In the genomic region with DNA sequence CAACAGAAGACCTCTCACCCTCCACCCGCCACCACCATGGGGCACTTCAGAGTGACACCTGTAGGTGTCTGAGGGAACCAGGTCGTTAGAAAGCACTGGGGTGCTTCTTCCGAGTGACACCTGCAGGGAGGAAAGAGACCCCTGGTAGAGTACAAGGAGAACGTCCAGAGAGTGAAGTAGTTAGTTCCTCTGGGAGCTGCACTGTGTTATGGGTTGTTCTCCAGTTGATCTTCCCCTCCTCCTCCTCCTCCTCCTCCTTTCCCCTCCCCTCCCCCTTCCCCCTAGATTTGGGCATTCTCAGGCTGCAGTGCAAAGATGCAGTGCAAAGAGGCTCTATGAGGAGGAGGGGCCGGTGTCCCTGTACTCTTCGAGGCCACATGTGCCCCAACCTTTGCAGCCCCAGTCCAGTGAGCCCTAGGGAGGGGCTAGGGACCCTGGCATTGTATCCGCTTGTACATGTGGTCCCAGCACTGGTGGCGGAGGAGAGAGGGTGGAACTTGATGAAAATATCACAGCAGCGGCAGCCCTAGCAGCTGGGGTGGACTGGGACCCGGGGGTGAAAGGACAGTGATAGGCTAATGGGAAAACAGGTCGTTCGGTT, we compare ENCODE assay signal across 8 cellular contexts. TPM values are rescaled to one million over a fixed set of nuclear protein-coding genes. Genes with fewer than 3 reads are reported as not detected.
A peak's percentile ranks its signal among the peaks of the same experiment; 100 is the strongest.
DNase-seq lines count a peak whose midpoint lies in the region; ATAC-seq and TF ChIP-seq lines count a peak whose summit lies in the region.

No MANE protein-coding gene starts in this region.

- ATAC-seq in SK-N-SH treated with all-trans-retinoic acid at 6 μM for 48 hours, result no peak
- ATAC-seq in HG03342 (IDR thresholded peaks at IDR 0.05; ENCODE audit: unreplicated experiment), result no peak

- H3K27me3 Mint-ChIP-seq in activated naive CD8-positive, alpha-beta T cell treated with anti-CD3 and anti-CD28 coated beads for 36 hours, result no peaks in the 10 kb centered on the region

- peak overlapping the region; percentile 91 for H3K4me3 Mint-ChIP-seq in activated naive CD8-positive, alpha-beta T cell treated with anti-CD3 and anti-CD28 coated beads for 36 hours

- peaks cover 13% of the 10 kb centered on the region for H3F3A ChIP-seq in SK-N-SH (replicated peaks; ENCODE audit: insufficient read depth)

- peaks cover 43% of the 10 kb centered on the region for H3K4me1 Mint-ChIP-seq in activated naive CD8-positive, alpha-beta T cell treated with anti-CD3 and anti-CD28 coated beads for 36 hours

- H3K9ac ChIP-seq in SK-N-SH, result peak overlapping the region; percentile 87

- H3K27ac ChIP-seq in SK-N-SH (ENCODE audit: low read depth in 2 of 2, low read length in 1 of 2), result peak overlapping the region; percentile 78 to 88; a peak in 3 of 4 replicates

- POLR2A ChIA-PET in SK-N-SH (lab: Yijun Ruan, JAX), result interaction anchor here (1.6 to 1.7 kb wide), 2 partner anchors 15 to 61 kb away, joined by 6 read pairs; a partner anchor contains a TSS

- no peaks in the 10 kb centered on the region for H3K9me3 Mint-ChIP-seq in activated naive CD8-positive, alpha-beta T cell treated with anti-CD3 and anti-CD28 coated beads for 36 hours

- DNase-seq in SK-N-SH, result no peak
- no peak for DNase-seq in activated naive CD8-positive, alpha-beta T cell treated with anti-CD3 and anti-CD28 coated beads for 36 hours
- DNase-seq in kidney epithelial cell (ENCODE audit: low read depth), result no peak
- peak; percentile 66 for DNase-seq in superior temporal gyrus (ENCODE audit: extremely low spot score)
- DNase-seq in HuH-7.5 (ENCODE audit: low spot score), result no peak
- no peak for DNase-seq in DMS53 (lab: John Stamatoyannopoulos, UW)

- H4K20me1 ChIP-seq in SK-N-SH (ENCODE audit: insufficient read depth), result no peaks in the 10 kb centered on the region

- H3K9me3 ChIP-seq in SK-N-SH, result no peaks in the 10 kb centered on the region

- H3K4me1 ChIP-seq in SK-N-SH (ENCODE audit: control insufficient read depth in 1 of 2, insufficient read depth in 2 of 2, low read depth in 1 of 2, low read length in 1 of 2), result peaks cover 17 to 24% of the 10 kb centered on the region in 2 experiments

- H3K27me3 ChIP-seq in SK-N-SH (ENCODE audit: insufficient read depth) (no peaks in the 10 kb centered on the region), kidney epithelial cell (ENCODE audit: control insufficient read depth, insufficient read depth, low read length) (no peaks in the 10 kb centered on the region)

- no peak for TF ChIP-seq RAD21 in SK-N-SH (IDR thresholded peaks at IDR 0.05; ENCODE audit: low read length)

- 58% methylated on average over 12 of the region's 12 CpGs for WGBS in SK-N-SH (ENCODE audit: low lambda C conversion rate)

- no peak for TF ChIP-seq EP300 in SK-N-SH (IDR thresholded peaks at IDR 0.05; ENCODE audit: borderline replicate concordance in 1 of 2, low read depth in 1 of 2, low read length in 1 of 2)

- H3K36me3 ChIP-seq in SK-N-SH (replicated peaks in 1 of 2; ENCODE audit: control insufficient read depth in 1 of 2, insufficient read depth in 2 of 2, low read length in 1 of 2), result peaks cover 14 to 35% of the 10 kb centered on the region in 2 experiments
- no peaks in the 10 kb centered on the region for H3K36me3 ChIP-seq in kidney epithelial cell (ENCODE audit: control insufficient read depth, insufficient read depth, low read length)

- H3K4me3 ChIP-seq in SK-N-SH (ENCODE audit: low read depth in 2 of 2, low read length in 1 of 2) (peak overlapping the region; percentile 69 to 82), kidney epithelial cell (ENCODE audit: low read depth, low read length) (peak overlapping the region; percentile 63)

- H3K27ac Mint-ChIP-seq in activated naive CD8-positive, alpha-beta T cell treated with anti-CD3 and anti-CD28 coated beads for 36 hours, result peak overlapping the region; percentile 97

- CTCF ChIA-PET in SK-N-SH (lab: Yijun Ruan, JAX), result interaction anchor here (1.0 to 15.4 kb wide), 9 partner anchors 12 to 250 kb away, joined by 3 to 312 read pairs (median 4); no protein-coding TSS in a partner anchor

- peaks cover 9% of the 10 kb centered on the region; the same call in 1 of the 2 replicates for H3K79me2 ChIP-seq in SK-N-SH (ENCODE audit: insufficient read depth)

- TF ChIP-seq CTCF in SK-N-SH (IDR thresholded peaks at IDR 0.05) (no peak), kidney epithelial cell (IDR thresholded peaks at IDR 0.05; ENCODE audit: insufficient read depth, low read length, poor library complexity, severe bottlenecking) (no peak)

- no peaks in the 10 kb centered on the region for H3K9me2 ChIP-seq in SK-N-SH

- peak overlapping the region; percentile 95 for H3K4me2 ChIP-seq in SK-N-SH

- peaks cover 16% of the 10 kb centered on the region for H3K36me3 Mint-ChIP-seq in activated naive CD8-positive, alpha-beta T cell treated with anti-CD3 and anti-CD28 coated beads for 36 hours

- peak overlapping the region; percentile 38 for H2AFZ ChIP-seq in SK-N-SH (ENCODE audit: low read depth)

TF ChIP-seq in SK-N-SH, 30 proteins besides CTCF, POLR2A, EP300 and RAD21:
- TF ChIP-seq GABPA (IDR thresholded peaks at IDR 0.05; ENCODE audit: low read depth), result no peak
- TF ChIP-seq FOXM1 (IDR thresholded peaks at IDR 0.05; ENCODE audit: low read depth), result no peak
- TF ChIP-seq, protein P1, sequence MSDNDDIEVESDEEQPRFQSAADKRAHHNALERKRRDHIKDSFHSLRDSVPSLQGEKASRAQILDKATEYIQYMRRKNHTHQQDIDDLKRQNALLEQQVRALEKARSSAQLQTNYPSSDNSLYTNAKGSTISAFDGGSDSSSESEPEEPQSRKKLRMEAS (IDR thresholded peaks at IDR 0.05; ENCODE audit: low read depth), result no peak
- TF ChIP-seq, protein P2, sequence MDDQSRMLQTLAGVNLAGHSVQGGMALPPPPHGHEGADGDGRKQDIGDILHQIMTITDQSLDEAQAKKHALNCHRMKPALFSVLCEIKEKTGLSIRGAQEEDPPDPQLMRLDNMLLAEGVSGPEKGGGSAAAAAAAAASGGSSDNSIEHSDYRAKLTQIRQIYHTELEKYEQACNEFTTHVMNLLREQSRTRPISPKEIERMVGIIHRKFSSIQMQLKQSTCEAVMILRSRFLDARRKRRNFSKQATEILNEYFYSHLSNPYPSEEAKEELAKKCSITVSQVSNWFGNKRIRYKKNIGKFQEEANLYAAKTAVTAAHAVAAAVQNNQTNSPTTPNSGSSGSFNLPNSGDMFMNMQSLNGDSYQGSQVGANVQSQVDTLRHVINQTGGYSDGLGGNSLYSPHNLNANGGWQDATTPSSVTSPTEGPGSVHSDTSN (IDR thresholded peaks at IDR 0.05), result no peak
- TF ChIP-seq NRF1 (IDR thresholded peaks at IDR 0.05; ENCODE audit: low read depth, low read length), result no peak
- no peak for TF ChIP-seq RFX5 (IDR thresholded peaks at IDR 0.05; ENCODE audit: low read length)
- no peak for TF ChIP-seq TCF12 (IDR thresholded peaks at IDR 0.05)

TF ChIP-seq in SK-N-SH treated with all-trans-retinoic acid at 6 μM for 48 hours, 23 proteins besides CTCF, POLR2A, EP300 and RAD21 (continues in another document):
- no peak for TF ChIP-seq ZNF70 (CRISPR knock-in tag; IDR thresholded peaks at IDR 0.05)
- TF ChIP-seq OSR1 (CRISPR knock-in tag; IDR thresholded peaks at IDR 0.05), result no peak

RNA-seq across cellular contexts. Expression of a gene that starts 0.8 kb away (rescaled TPM):
- polyA plus RNA-seq in SK-N-SH (2012; rRNA removed), result 37.2 and 39.9 TPM in 2 replicates
- 20.7 and 26.2 TPM in 2 replicates for polyA plus RNA-seq in SK-N-SH (2012; cell fraction: cytosol; rRNA removed)
- polyA plus RNA-seq in SK-N-SH (2012; cell fraction: nucleus; rRNA removed), result 78.9 and 81.0 TPM in 2 replicates
- total RNA-seq in activated naive CD8-positive, alpha-beta T cell treated with anti-CD3 and anti-CD28 coated beads for 36 hours, result 10 to 100 TPM; 43.8 to 47.5 TPM
- 60.9 and 62.6 TPM in 2 replicates for total RNA-seq in kidney epithelial cell

RNA-seq across cellular contexts. Expression of a gene that starts 26.3 kb away (rescaled TPM):
- polyA plus RNA-seq in SK-N-SH (2012; rRNA removed), result 4.8 and 6.2 TPM in 2 replicates
- 1.9 and 3.1 TPM in 2 replicates for polyA plus RNA-seq in SK-N-SH (2012; cell fraction: cytosol; rRNA removed)
- polyA plus RNA-seq in SK-N-SH (2012; cell fraction: nucleus; rRNA removed), result 11.1 and 21.1 TPM in 2 replicates
- 100 to 1,000 TPM; 208 to 212 TPM for total RNA-seq in activated naive CD8-positive, alpha-beta T cell treated with anti-CD3 and anti-CD28 coated beads for 36 hours
- total RNA-seq in kidney epithelial cell, result 78.7 and 116 TPM in 2 replicates

RNA-seq across cellular contexts. Expression of a gene that starts 27.0 kb away (rescaled TPM):
- polyA plus RNA-seq in SK-N-SH (2012; rRNA removed), result 0.03 TPM in 1 of 2 replicates, not detected in the other
- polyA plus RNA-seq in SK-N-SH (2012; cell fraction: cytosol; rRNA removed), result not detected in 2 replicates
- not detected in 2 replicates for polyA plus RNA-seq in SK-N-SH (2012; cell fraction: nucleus; rRNA removed)
- not detected for total RNA-seq in activated naive CD8-positive, alpha-beta T cell treated with anti-CD3 and anti-CD28 coated beads for 36 hours
- not detected in 2 replicates for total RNA-seq in kidney epithelial cell

RNA-seq across cellular contexts. Expression of a gene that starts 29.2 kb away (rescaled TPM):
- polyA plus RNA-seq in SK-N-SH (2012; rRNA removed), result 7.4 and 9.5 TPM in 2 replicates
- polyA plus RNA-seq in SK-N-SH (2012; cell fraction: cytosol; rRNA removed), result 3.9 and 6.3 TPM in 2 replicates
- 12.9 and 14.4 TPM in 2 replicates for polyA plus RNA-seq in SK-N-SH (2012; cell fraction: nucleus; rRNA removed)
- 1 to 10 TPM; 1.7 to 2.5 TPM for total RNA-seq in activated naive CD8-positive, alpha-beta T cell treated with anti-CD3 and anti-CD28 coated beads for 36 hours
- total RNA-seq in kidney epithelial cell, result 2.5 and 3.8 TPM in 2 replicates

RNA-seq across cellular contexts. Expression of a gene that starts 34.7 kb away (rescaled TPM):
- 57.6 and 78.6 TPM in 2 replicates for polyA plus RNA-seq in SK-N-SH (2012; rRNA removed)
- polyA plus RNA-seq in SK-N-SH (2012; cell fraction: cytosol; rRNA removed), result 35.8 and 58.3 TPM in 2 replicates
- 44.7 and 69.1 TPM in 2 replicates for polyA plus RNA-seq in SK-N-SH (2012; cell fraction: nucleus; rRNA removed)
- 10 to 100 TPM; 27.8 to 30.7 TPM for total RNA-seq in activated naive CD8-positive, alpha-beta T cell treated with anti-CD3 and anti-CD28 coated beads for 36 hours
- total RNA-seq in kidney epithelial cell, result 17.7 and 30.0 TPM in 2 replicates
